In the genomic region with DNA sequence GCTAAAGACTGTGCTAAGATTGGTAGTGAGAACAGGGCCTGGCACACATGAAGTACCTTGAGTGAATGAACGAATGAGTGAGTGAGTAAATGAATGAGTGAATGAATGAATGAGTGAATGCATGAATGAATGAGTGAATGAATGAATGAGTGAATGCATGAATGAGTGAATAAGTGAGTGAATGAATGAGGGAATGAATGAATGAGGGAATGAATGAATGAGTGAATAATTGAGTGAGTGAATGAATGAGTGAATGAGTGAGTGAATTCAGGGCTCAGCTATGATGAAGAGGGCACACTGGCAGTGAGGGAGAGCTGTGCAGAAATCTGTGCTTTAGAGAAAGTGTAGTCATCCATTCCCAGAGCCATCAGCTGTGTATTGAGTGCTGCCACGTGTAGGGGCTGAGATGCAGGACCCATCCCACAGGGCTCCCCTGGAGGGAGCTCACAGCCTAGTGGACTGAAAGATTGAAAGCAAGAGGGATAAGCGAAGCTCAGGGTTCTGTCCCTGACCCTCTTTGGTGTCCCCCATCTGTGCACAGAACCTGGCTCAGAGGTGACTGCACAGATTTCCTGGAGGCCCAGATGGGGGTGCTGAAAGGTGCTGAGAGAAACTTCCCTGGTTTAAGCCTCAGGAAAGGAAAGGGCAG, we compare ENCODE assay signal across 1 cellular context.
TF ChIP-seq lines count a peak whose summit lies in the region.

No MANE protein-coding gene starts in this region.

TF ChIP-seq in H1, 55 proteins besides CTCF, POLR2A, EP300 and RAD21:
- TF ChIP-seq TEAD4 (IDR thresholded peaks at IDR 0.05; ENCODE audit: low read depth, low read length) = no peak
- no peak for TF ChIP-seq CHD2 (IDR thresholded peaks at IDR 0.05; ENCODE audit: low read length)
